Comparison of ENCODE assay signal across 8 cellular contexts in genomic region chr7:13989138-13989943, GRCh38. TPM values are rescaled to one million over a fixed set of nuclear protein-coding genes. Genes with fewer than 3 reads are reported as not detected.
DNase-seq lines count a peak whose midpoint lies in the region; ATAC-seq and TF ChIP-seq lines count a peak whose summit lies in the region.

Gene ETV1, minus strand, starts transcription at chr7:13989666. Its CDS starts 614 bp downstream, at chr7:13989052.

- no peaks in the 10 kb centered on the region for H3K9me3 ChIP-seq in esophagus muscularis mucosa

- under 1% methylated on average over 35 of the region's 38 CpGs for WGBS in esophagus muscularis mucosa

- peaks cover 6 to 19% (median 17%) of the 10 kb centered on the region in 4 donors for H3K4me1 ChIP-seq in esophagus muscularis mucosa

- TF ChIP-seq POLR2A in esophagus muscularis mucosa (IDR thresholded peaks at IDR 0.05; ENCODE audit: low read depth): no peak

- H3K4me3 ChIP-seq in esophagus muscularis mucosa: peak within 1 kb of the TSS; percentile 68 to 79 (median 74)

- DNase-seq in DMS53 treated with DMSO at 0.1 percent for 48 hours (lab: John Stamatoyannopoulos, UW; ENCODE audit: unreplicated experiment) (peak; percentile 41), NCI-H1092 (lab: John Stamatoyannopoulos, UW) (peak; percentile 75), SKM-1 (lab: John Stamatoyannopoulos, UW; ENCODE audit: unreplicated experiment) (peak; percentile 47), esophagus muscularis mucosa (ENCODE audit: extremely low spot score) (no peak), midbrain (lab: John Stamatoyannopoulos, UW) (peak; percentile 76), ureter (ENCODE audit: low spot score) (peak; percentile 58)

- intact Hi-C loops in esophagus muscularis mucosa (cut with DNase I): no loop called here

- H3K27me3 ChIP-seq in esophagus muscularis mucosa: no peaks in the 10 kb centered on the region

- TF ChIP-seq CTCF in esophagus muscularis mucosa (IDR thresholded peaks at IDR 0.05): peak in 2 of 3 experiments; percentile 27 to 43

- no peak for TF ChIP-seq EP300 in esophagus muscularis mucosa (IDR thresholded peaks at IDR 0.05)

- peak within 1 kb of the TSS; percentile 76 to 90 (median 83) for H3K27ac ChIP-seq in esophagus muscularis mucosa (replicated peaks in 1 of 4)

- H3K36me3 ChIP-seq in esophagus muscularis mucosa: no peaks in the 10 kb centered on the region

- ATAC-seq in GM19397 (IDR thresholded peaks at IDR 0.05; ENCODE audit: unreplicated experiment) (no peak), HG02870 (IDR thresholded peaks at IDR 0.05; ENCODE audit: unreplicated experiment) (no peak)

RNA-seq across cellular contexts. Expression of gene ETV1, which starts in this region (rescaled TPM):
- total RNA-seq in esophagus muscularis mucosa (10 to 100 TPM in 3 of 4 donors, 1 to 10 TPM in 1; 7.1 to 16.5 (median 14.1) TPM), ureter (8.5 TPM)
